Comparison of ENCODE assay signal across 20 cellular contexts in the genomic region with DNA sequence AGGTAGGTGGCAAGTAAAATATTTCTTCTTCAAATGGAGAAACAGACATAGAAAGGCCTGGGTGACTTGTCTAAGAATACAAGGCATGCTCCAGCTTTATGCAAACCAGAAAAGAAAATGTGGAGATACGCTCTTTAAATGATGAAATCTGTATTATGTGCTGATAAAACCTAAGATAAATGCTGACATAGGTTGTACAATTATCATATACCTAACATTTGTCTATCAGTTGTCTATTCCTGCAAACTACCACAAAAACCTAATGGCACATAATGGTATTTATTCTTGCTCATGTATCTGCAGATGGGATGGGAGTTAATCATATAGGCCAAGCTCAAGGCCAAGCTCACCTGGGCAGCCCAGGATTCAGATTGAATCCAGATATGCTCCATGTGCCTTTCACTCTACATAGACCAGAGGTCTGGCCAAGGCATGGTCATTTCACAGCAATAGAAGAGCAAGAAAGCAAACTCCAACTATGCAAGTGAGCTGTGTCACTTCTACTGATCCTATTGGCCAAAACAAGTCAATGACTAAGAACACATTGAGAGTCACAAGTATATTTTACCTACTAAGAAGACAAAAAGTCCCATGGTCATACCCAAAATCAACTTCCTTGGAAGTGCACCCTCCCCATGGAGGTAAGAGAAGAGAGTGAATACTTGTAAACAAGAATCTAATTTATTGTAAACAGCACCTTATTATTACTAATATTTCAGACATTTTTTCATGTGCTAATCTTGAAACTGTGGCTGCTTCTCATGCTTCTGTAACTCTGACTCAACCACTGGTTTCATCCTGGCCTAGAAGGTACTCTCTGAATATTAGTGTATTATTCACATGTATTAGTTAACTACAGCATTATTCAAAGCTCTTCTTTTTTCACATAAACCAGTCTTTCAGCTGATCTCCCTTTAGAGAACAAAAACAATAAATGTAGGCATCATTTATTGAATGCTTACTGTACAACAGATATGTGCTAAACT.
DNase-seq lines count a peak whose midpoint lies in the region; ATAC-seq and TF ChIP-seq lines count a peak whose summit lies in the region.
"Had no signal": no experiment of that assay in that cellular context is flagged by ENCODE, and none has a peak within 500 bp of the region (broad histone marks: within the 10 kb centered on the region; RNA-seq: fewer than 3 reads in every experiment).

No MANE protein-coding gene starts in this region.

- DNase-seq in epithelial cell of proximal tubule (ENCODE audit: low read depth): peak; percentile 37
- DNase-seq in NOMO-1 (lab: John Stamatoyannopoulos, UW; ENCODE audit: unreplicated experiment in 2 of 2): no peak
- DNase-seq in NCI-H187 treated with DMSO at 0.1 percent for 48 hours (lab: John Stamatoyannopoulos, UW): no peak
- DNase-seq in occipital lobe (lab: John Stamatoyannopoulos, UW): no peak
- no peak for DNase-seq in left ventricle myocardium inferior
- DNase-seq: activated CD4-positive, CD25-positive, alpha-beta regulatory T cell; activated CD8-positive, alpha-beta memory T cell treated with anti-CD3 and anti-CD28 coated beads for 24 hours; anterior cingulate cortex; Calu3; HCEC 1CT; MG63; NCI-H1930; pancreas; T-helper 1 cell had no signal

- ATAC-seq in GM18858 (IDR thresholded peaks at IDR 0.05; ENCODE audit: unreplicated experiment): peak; percentile 68
- peak; percentile 69 for ATAC-seq in GM21529 (IDR thresholded peaks at IDR 0.05; ENCODE audit: unreplicated experiment)
- peak; percentile 68 for ATAC-seq in HG03108 (IDR thresholded peaks at IDR 0.05; ENCODE audit: unreplicated experiment)
- ATAC-seq: activated T-helper 17 cell treated with anti-CD3 and anti-CD28 coated beads, Interleukin-2, amount 50 U/mL, for 72 hours; gastroesophageal sphincter; pancreas had no signal

- H3K9me3 ChIP-seq in left ventricle myocardium inferior (replicated peaks): no peaks in the 10 kb centered on the region
- H3K9me3 ChIP-seq: gastroesophageal sphincter, MG63, pancreas had no signal

- H3K4me3 ChIP-seq in epithelial cell of proximal tubule (ENCODE audit: low read depth, low read length) (no peak overlapping the region), left ventricle myocardium inferior (no peak overlapping the region)
- H3K4me3 ChIP-seq: gastroesophageal sphincter, MG63, pancreas, skin epidermis had no signal

- TF ChIP-seq CTCF in epithelial cell of proximal tubule (conservative IDR thresholded peaks at IDR 0.05; ENCODE audit: low read depth, low read length): no peak
- TF ChIP-seq CTCF in left ventricle myocardium inferior (IDR thresholded peaks at IDR 0.05; ENCODE audit: borderline replicate concordance): no peak

- peaks cover 7% of the 10 kb centered on the region for H3K27me3 ChIP-seq in left ventricle myocardium inferior (ENCODE audit: low read depth)
- H3K27me3 ChIP-seq: gastroesophageal sphincter, MG63, pancreas had no signal

- H3K4me1 ChIP-seq in left ventricle myocardium inferior: no peaks in the 10 kb centered on the region
- H3K4me1 ChIP-seq: gastroesophageal sphincter, pancreas had no signal

- intact Hi-C loops in left ventricle myocardium inferior (cut with micrococcal nuclease): no loop called here

- H3K36me3 ChIP-seq in left ventricle myocardium inferior: no peaks in the 10 kb centered on the region
- H3K36me3 ChIP-seq: gastroesophageal sphincter, MG63, pancreas had no signal

- no peak overlapping the region for H3K27ac ChIP-seq in left ventricle myocardium inferior (replicated peaks)
- H3K27ac ChIP-seq: gastroesophageal sphincter, pancreas, skin epidermis had no signal
